Comparison of ENCODE assay signal across 1 cellular context in the genomic region with DNA sequence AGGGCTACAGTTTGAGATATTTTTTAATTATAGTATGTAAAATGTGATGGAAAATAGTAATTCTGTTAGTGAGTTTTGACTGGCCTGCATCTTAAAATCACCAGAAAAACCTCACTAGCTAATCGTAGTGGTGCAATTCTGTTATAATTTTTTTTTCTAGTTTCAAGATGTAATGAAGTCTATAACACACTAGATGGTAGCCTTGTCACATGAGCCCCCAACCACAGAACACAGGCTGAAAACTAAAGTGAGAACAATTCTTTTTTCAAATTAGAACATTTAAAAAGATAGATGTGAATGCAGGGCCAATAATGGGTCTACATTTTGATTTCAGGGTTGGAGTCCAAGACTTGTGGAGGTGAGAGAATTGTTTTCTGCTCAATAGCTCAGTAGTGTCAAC.
TF ChIP-seq lines count a peak whose summit lies in the region.

No MANE protein-coding gene starts in this region.

TF ChIP-seq in GM23338, 12 proteins besides CTCF, POLR2A, EP300 and RAD21 (continued from another document):
- TF ChIP-seq, protein P1, sequence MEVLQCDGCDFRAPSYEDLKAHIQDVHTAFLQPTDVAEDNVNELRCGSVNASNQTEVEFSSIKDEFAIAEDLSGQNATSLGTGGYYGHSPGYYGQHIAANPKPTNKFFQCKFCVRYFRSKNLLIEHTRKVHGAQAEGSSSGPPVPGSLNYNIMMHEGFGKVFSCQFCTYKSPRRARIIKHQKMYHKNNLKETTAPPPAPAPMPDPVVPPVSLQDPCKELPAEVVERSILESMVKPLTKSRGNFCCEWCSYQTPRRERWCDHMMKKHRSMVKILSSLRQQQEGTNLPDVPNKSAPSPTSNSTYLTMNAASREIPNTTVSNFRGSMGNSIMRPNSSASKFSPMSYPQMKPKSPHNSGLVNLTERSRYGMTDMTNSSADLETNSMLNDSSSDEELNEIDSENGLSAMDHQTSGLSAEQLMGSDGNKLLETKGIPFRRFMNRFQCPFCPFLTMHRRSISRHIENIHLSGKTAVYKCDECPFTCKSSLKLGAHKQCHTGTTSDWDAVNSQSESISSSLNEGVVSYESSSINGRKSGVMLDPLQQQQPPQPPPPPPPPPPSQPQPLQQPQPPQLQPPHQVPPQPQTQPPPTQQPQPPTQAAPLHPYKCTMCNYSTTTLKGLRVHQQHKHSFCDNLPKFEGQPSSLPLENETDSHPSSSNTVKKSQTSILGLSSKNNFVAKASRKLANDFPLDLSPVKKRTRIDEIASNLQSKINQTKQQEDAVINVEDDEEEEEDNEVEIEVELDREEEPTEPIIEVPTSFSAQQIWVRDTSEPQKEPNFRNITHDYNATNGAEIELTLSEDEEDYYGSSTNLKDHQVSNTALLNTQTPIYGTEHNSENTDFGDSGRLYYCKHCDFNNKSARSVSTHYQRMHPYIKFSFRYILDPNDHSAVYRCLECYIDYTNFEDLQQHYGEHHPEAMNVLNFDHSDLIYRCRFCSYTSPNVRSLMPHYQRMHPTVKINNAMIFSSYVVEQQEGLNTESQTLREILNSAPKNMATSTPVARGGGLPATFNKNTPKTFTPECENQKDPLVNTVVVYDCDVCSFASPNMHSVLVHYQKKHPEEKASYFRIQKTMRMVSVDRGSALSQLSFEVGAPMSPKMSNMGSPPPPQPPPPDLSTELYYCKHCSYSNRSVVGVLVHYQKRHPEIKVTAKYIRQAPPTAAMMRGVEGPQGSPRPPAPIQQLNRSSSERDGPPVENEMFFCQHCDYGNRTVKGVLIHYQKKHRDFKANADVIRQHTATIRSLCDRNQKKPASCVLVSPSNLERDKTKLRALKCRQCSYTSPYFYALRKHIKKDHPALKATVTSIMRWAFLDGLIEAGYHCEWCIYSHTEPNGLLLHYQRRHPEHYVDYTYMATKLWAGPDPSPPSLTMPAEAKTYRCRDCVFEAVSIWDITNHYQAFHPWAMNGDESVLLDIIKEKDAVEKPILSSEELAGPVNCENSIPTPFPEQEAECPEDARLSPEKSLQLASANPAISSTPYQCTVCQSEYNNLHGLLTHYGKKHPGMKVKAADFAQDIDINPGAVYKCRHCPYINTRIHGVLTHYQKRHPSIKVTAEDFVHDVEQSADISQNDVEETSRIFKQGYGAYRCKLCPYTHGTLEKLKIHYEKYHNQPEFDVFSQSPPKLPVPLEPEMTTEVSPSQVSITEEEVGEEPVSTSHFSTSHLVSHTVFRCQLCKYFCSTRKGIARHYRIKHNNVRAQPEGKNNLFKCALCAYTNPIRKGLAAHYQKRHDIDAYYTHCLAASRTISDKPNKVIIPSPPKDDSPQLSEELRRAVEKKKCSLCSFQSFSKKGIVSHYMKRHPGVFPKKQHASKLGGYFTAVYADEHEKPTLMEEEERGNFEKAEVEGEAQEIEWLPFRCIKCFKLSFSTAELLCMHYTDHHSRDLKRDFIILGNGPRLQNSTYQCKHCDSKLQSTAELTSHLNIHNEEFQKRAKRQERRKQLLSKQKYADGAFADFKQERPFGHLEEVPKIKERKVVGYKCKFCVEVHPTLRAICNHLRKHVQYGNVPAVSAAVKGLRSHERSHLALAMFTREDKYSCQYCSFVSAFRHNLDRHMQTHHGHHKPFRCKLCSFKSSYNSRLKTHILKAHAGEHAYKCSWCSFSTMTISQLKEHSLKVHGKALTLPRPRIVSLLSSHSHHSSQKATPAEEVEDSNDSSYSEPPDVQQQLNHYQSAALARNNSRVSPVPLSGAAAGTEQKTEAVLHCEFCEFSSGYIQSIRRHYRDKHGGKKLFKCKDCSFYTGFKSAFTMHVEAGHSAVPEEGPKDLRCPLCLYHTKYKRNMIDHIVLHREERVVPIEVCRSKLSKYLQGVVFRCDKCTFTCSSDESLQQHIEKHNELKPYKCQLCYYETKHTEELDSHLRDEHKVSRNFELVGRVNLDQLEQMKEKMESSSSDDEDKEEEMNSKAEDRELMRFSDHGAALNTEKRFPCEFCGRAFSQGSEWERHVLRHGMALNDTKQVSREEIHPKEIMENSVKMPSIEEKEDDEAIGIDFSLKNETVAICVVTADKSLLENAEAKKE (CRISPR knock-in tag; IDR thresholded peaks at IDR 0.05), result no peak
- TF ChIP-seq, protein P2, sequence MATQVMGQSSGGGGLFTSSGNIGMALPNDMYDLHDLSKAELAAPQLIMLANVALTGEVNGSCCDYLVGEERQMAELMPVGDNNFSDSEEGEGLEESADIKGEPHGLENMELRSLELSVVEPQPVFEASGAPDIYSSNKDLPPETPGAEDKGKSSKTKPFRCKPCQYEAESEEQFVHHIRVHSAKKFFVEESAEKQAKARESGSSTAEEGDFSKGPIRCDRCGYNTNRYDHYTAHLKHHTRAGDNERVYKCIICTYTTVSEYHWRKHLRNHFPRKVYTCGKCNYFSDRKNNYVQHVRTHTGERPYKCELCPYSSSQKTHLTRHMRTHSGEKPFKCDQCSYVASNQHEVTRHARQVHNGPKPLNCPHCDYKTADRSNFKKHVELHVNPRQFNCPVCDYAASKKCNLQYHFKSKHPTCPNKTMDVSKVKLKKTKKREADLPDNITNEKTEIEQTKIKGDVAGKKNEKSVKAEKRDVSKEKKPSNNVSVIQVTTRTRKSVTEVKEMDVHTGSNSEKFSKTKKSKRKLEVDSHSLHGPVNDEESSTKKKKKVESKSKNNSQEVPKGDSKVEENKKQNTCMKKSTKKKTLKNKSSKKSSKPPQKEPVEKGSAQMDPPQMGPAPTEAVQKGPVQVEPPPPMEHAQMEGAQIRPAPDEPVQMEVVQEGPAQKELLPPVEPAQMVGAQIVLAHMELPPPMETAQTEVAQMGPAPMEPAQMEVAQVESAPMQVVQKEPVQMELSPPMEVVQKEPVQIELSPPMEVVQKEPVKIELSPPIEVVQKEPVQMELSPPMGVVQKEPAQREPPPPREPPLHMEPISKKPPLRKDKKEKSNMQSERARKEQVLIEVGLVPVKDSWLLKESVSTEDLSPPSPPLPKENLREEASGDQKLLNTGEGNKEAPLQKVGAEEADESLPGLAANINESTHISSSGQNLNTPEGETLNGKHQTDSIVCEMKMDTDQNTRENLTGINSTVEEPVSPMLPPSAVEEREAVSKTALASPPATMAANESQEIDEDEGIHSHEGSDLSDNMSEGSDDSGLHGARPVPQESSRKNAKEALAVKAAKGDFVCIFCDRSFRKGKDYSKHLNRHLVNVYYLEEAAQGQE (IDR thresholded peaks at IDR 0.05; ENCODE audit: unreplicated experiment), result no peak
- TF ChIP-seq, protein P3, sequence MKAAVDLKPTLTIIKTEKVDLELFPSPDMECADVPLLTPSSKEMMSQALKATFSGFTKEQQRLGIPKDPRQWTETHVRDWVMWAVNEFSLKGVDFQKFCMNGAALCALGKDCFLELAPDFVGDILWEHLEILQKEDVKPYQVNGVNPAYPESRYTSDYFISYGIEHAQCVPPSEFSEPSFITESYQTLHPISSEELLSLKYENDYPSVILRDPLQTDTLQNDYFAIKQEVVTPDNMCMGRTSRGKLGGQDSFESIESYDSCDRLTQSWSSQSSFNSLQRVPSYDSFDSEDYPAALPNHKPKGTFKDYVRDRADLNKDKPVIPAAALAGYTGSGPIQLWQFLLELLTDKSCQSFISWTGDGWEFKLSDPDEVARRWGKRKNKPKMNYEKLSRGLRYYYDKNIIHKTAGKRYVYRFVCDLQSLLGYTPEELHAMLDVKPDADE (IDR thresholded peaks at IDR 0.05), result no peak
- TF ChIP-seq JUNB (IDR thresholded peaks at IDR 0.05; ENCODE audit: unreplicated experiment) (no peak), CREB1 (CRISPR knock-in tag; IDR thresholded peaks at IDR 0.05; ENCODE audit: low read depth) (no peak), EZH2phosphoT487 (IDR thresholded peaks at IDR 0.05; ENCODE audit: unreplicated experiment) (no peak)
